24 cellular contexts compared by ENCODE assay signal in the genomic region with DNA sequence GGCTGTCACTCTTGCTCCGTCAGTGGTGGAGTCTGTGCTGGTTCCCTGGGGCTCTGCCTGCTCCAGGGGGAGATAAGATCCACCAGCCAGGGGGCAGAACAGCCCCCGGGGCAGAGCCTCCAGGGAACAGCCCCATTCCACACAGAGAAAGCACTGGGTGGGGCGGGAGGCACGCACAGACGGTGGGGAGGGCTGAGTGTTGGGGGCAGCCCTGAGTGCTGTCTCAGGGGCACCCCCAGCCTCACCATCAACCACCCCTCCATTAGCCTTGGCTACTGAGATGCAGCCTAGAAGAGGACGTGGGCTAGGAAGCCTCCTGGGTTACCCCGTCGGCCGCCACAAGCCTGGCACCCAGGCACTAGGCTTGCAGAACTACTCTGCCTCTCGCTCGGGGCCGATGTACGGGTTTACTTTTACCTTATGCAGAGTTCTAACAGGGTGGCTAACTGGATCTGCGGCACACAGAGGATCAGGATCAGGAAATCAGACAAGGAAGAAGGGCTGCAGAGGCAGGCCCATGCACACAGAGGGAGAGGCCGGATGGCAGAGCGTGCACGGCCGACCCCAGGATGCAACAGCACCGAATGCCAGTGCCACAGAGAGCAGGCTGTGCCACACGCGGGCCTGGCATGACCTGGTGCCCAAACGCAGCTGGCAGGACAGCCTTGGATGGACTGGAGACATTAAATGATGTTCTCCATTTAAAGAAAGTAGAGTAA.
A peak's percentile ranks its signal among the peaks of the same experiment; 100 is the strongest.
DNase-seq lines count a peak whose midpoint lies in the region; ATAC-seq, FAIRE-seq and TF ChIP-seq lines count a peak whose summit lies in the region.
"Had no signal": no experiment of that assay in that cellular context is flagged by ENCODE, and none has a peak within 500 bp of the region (broad histone marks: within the 10 kb centered on the region; RNA-seq: fewer than 3 reads in every experiment).

No MANE protein-coding gene starts in this region.

- H3K4me1 Mint-ChIP-seq in Calu3 (ENCODE audit: low read depth, unreplicated experiment), result no peaks in the 10 kb centered on the region

- TF ChIP-seq EP300 in HepG2 (IDR thresholded peaks at IDR 0.05; ENCODE audit: low read depth in 2 of 2, low read length in 2 of 2), result no peak
- TF ChIP-seq EP300 in HepG2 (CRISPR knock-in tag; IDR thresholded peaks at IDR 0.05; ENCODE audit: borderline replicate concordance), result no peak

- no peaks in the 10 kb centered on the region for H3K79me2 ChIP-seq in HepG2 (ENCODE audit: insufficient read depth, low read length)

- H3K36me3 Mint-ChIP-seq in Calu3 (ENCODE audit: insufficient read depth, unreplicated experiment), result no peaks in the 10 kb centered on the region

- peak in 2 of 3 donors; percentile 4 to 31 for DNase-seq in right lobe of liver
- DNase-seq in HepG2 (ENCODE audit: low spot score), result no peak
- DNase-seq in lower lobe of right lung, result peak; percentile 34
- peak; percentile 58 for DNase-seq in upper lobe of right lung
- no peak for DNase-seq in Calu3
- no peak for DNase-seq in adrenal gland
- DNase-seq: CD4-positive, alpha-beta T cell; COR-L47; DND-41; GM23248; IMR-90; NCI-H1092 treated with DMSO at 0.1 percent for 48 hours; NCI-H1436 treated with DMSO at 0.1 percent for 48 hours; NCI-H2029 treated with DMSO at 0.1 percent for 48 hours; NCI-H2171; NCI-H345; NCI-H524 treated with DMSO at 0.1 percent for 48 hours; NCI-H82 had no signal

- no peak for TF ChIP-seq CTCF in right lobe of liver (IDR thresholded peaks at IDR 0.05)
- no peak for TF ChIP-seq CTCF in HepG2 (CRISPR knock-in tag; IDR thresholded peaks at IDR 0.05)
- TF ChIP-seq CTCF in HEK293 (tag by site-specific recombination; IDR thresholded peaks at IDR 0.05), result no peak
- TF ChIP-seq CTCF in lower lobe of right lung (IDR thresholded peaks at IDR 0.05), result no peak
- TF ChIP-seq CTCF in upper lobe of right lung (IDR thresholded peaks at IDR 0.05), result no peak
- TF ChIP-seq CTCF in Calu3 (IDR thresholded peaks at IDR 0.05; ENCODE audit: unreplicated experiment), result no peak
- TF ChIP-seq CTCF in adrenal gland (IDR thresholded peaks at IDR 0.05), result no peak

- BruUV-seq in HepG2 (replicated peaks; lab: Mats Ljungman, UMichigan) (no TSS peak), Calu3 (replicated peaks; lab: Mats Ljungman, UMichigan) (no TSS peak)

- 0 out of 2 replicates have a peak, but pooled peaks cover 12% of the 10 kb centered on the region for H4K20me1 ChIP-seq in HepG2 (ENCODE audit: insufficient read depth, low read length)
- H4K20me1 ChIP-seq: BLaER1 had no signal

- H3K36me3 ChIP-seq in right lobe of liver, result no peaks in the 10 kb centered on the region
- H3K36me3 ChIP-seq in HepG2 (replicated peaks in 1 of 2; ENCODE audit: control insufficient read depth in 1 of 2, insufficient read depth in 2 of 2, low read length in 2 of 2), result no peaks in the 10 kb centered on the region
- H3K36me3 ChIP-seq in HEK293 (ENCODE audit: control insufficient read depth in 2 of 2, insufficient read depth in 1 of 2, low read length in 2 of 2), result no peaks in the 10 kb centered on the region
- H3K36me3 ChIP-seq in lower lobe of right lung, result no peaks in the 10 kb centered on the region
- no peaks in the 10 kb centered on the region for H3K36me3 ChIP-seq in upper lobe of right lung
- H3K36me3 ChIP-seq in adrenal gland (replicated peaks in 1 of 2), result no peaks in the 10 kb centered on the region
- H3K36me3 ChIP-seq: BLaER1 had no signal

- 84% methylated on average over 11 of the region's 22 CpGs for WGBS in right lobe of liver (ENCODE audit: insufficient coverage, low coverage, low lambda C conversion rate, missing lambda C conversion rate)
- WGBS in HepG2 (ENCODE audit: low lambda C conversion rate), result 97% methylated on average over 14 of the region's 22 CpGs
- WGBS in adrenal gland, 4 donors, result 85 to 93% (median 91%) methylated on average over 13 to 22 of the region's 22 CpGs

- no peak for TF ChIP-seq RAD21 in HepG2 (CRISPR knock-in tag; IDR thresholded peaks at IDR 0.05)

- TF ChIP-seq POLR2A in right lobe of liver (IDR thresholded peaks at IDR 0.05) (no peak), HepG2 (IDR thresholded peaks at IDR 0.05; ENCODE audit: insufficient read depth in 1 of 2, low read depth in 2 of 2, low read length in 2 of 2) (no peak), adrenal gland (IDR thresholded peaks at IDR 0.05) (no peak)

- no peak for FAIRE-seq in HepG2 (lab: Jason Lieb, UNC)
- FAIRE-seq: HTR-8/SVneo had no signal

- H3K27me3 Mint-ChIP-seq in Calu3 (ENCODE audit: unreplicated experiment), result no peaks in the 10 kb centered on the region
- H3K27me3 Mint-ChIP-seq: CD4-positive, alpha-beta T cell had no signal

- H3K4me3 ChIP-seq in right lobe of liver (no peak overlapping the region), HepG2 (replicated peaks in 1 of 3; ENCODE audit: insufficient read depth in 1 of 3, low read depth in 2 of 3, low read length in 3 of 3) (no peak overlapping the region), HEK293 (ENCODE audit: low read depth, low read length) (no peak overlapping the region), lower lobe of right lung (no peak overlapping the region), upper lobe of right lung (no peak overlapping the region), adrenal gland (no peak overlapping the region)
- H3K4me3 ChIP-seq: BLaER1, GM23248 had no signal

- H3K27me3 ChIP-seq in right lobe of liver (no peaks in the 10 kb centered on the region), HepG2 (ENCODE audit: control insufficient read depth in 1 of 2, insufficient read depth in 2 of 2, low read length in 2 of 2) (no peaks in the 10 kb centered on the region), lower lobe of right lung (ENCODE audit: low read depth) (no peaks in the 10 kb centered on the region), upper lobe of right lung (no peaks in the 10 kb centered on the region), adrenal gland (no peaks in the 10 kb centered on the region)
- H3K27me3 ChIP-seq: BLaER1 had no signal

- CTCF ChIA-PET in HepG2 (lab: Yijun Ruan, JAX; ENCODE audit: low intra/inter-chr PET ratio, low total read pairs), result no interaction called here
- CTCF ChIA-PET in HEK293 (lab: Yijun Ruan, JAX), result no interaction called here
- CTCF ChIA-PET in Calu3 (lab: Charles Lee), result no interaction called here

- no peak overlapping the region for H3K9ac ChIP-seq in HepG2 (ENCODE audit: insufficient read depth, low read depth, low read length)
- H3K9ac ChIP-seq: BLaER1, GM23248, KMS-11 had no signal

- intact Hi-C loops in right lobe of liver (cut with DNase I), result no loop called here
- intact Hi-C loops in HepG2 (cut with micrococcal nuclease; ENCODE audit: unreplicated experiment), result no loop called here
- intact Hi-C loops in lower lobe of right lung (cut with DNase I), result no loop called here
- intact Hi-C loops in upper lobe of right lung (cut with DNase I), result no loop called here
- intact Hi-C loops in Calu3 (cut with micrococcal nuclease; ENCODE audit: unreplicated experiment), result no loop called here
- intact Hi-C loops in adrenal gland (cut with DNase I), result no loop called here

- H3K4me1 ChIP-seq in right lobe of liver, result no peaks in the 10 kb centered on the region
- H3K4me1 ChIP-seq in HepG2 (ENCODE audit: insufficient read depth, low read length), result no peaks in the 10 kb centered on the region
- H3K4me1 ChIP-seq in HEK293 (ENCODE audit: control insufficient read depth, insufficient read depth, low read length), result no peaks in the 10 kb centered on the region
- no peaks in the 10 kb centered on the region for H3K4me1 ChIP-seq in lower lobe of right lung
- H3K4me1 ChIP-seq in upper lobe of right lung, result no peaks in the 10 kb centered on the region
- no peaks in the 10 kb centered on the region for H3K4me1 ChIP-seq in adrenal gland (replicated peaks in 1 of 2)

- H3K9me3 ChIP-seq in right lobe of liver (no peaks in the 10 kb centered on the region), HepG2 (ENCODE audit: low read length) (no peaks in the 10 kb centered on the region), HEK293 (ENCODE audit: control insufficient read depth, insufficient read depth, low read depth, low read length) (no peaks in the 10 kb centered on the region), lower lobe of right lung (no peaks in the 10 kb centered on the region), upper lobe of right lung (no peaks in the 10 kb centered on the region), adrenal gland (replicated peaks in 1 of 3) (no peaks in the 10 kb centered on the region)

- H3K27ac Mint-ChIP-seq in Calu3 (ENCODE audit: unreplicated experiment), result no peak overlapping the region
- H3K27ac Mint-ChIP-seq: CD4-positive, alpha-beta T cell had no signal

- in situ Hi-C loops in HepG2 (cut with HindIII; ENCODE audit: extremely low pct_ligation_motif_present, low pct_unique_long_range_greater_than_20kb), result no loop called here

- H3K4me3 Mint-ChIP-seq in Calu3 (ENCODE audit: low read depth, unreplicated experiment), result no peak overlapping the region
- H3K4me3 Mint-ChIP-seq: CD4-positive, alpha-beta T cell had no signal

- POLR2A ChIA-PET in HepG2 (lab: Yijun Ruan, JAX) (no interaction called here), HEK293 (lab: Yijun Ruan, JAX) (no interaction called here)

- H3K4me2 ChIP-seq in HepG2 (ENCODE audit: low read depth, low read length), result no peak overlapping the region
- H3K4me2 ChIP-seq: BLaER1, KMS-11 had no signal

- H3K27ac ChIP-seq in right lobe of liver, result no peak overlapping the region
- no peak overlapping the region for H3K27ac ChIP-seq in HepG2 (ENCODE audit: extremely low read length, insufficient read depth, low read length)
- H3K27ac ChIP-seq in HEK293 (ENCODE audit: extremely low read depth, low read depth, low read length), result no peak overlapping the region
- H3K27ac ChIP-seq in lower lobe of right lung, result no peak overlapping the region
- no peak overlapping the region for H3K27ac ChIP-seq in upper lobe of right lung
- no peak overlapping the region for H3K27ac ChIP-seq in adrenal gland
- H3K27ac ChIP-seq: BLaER1, GM23248, KMS-11 had no signal

- H2AFZ ChIP-seq in HepG2 (ENCODE audit: low read length), result no peak overlapping the region
- H2AFZ ChIP-seq: GM23248 had no signal

- ATAC-seq in right lobe of liver (no peak), HepG2 (no peak), lower lobe of right lung (no peak), upper lobe of right lung (no peak)
- ATAC-seq: HCT116, Panc1 had no signal

- H3K9me3 Mint-ChIP-seq in Calu3 (ENCODE audit: low read depth, unreplicated experiment), result peaks cover 5% of the 10 kb centered on the region
- H3K9me3 Mint-ChIP-seq: CD4-positive, alpha-beta T cell had no signal

TF ChIP-seq in HepG2, 621 proteins besides CTCF, POLR2A, EP300 and RAD21 (continues in another document):
- no peak for TF ChIP-seq TMF1 (CRISPR knock-in tag; IDR thresholded peaks at IDR 0.05; ENCODE audit: low read depth)
- TF ChIP-seq FOXK1 (CRISPR knock-in tag; IDR thresholded peaks at IDR 0.05; ENCODE audit: borderline replicate concordance, low read depth), result no peak
- TF ChIP-seq ISL2 (CRISPR knock-in tag; IDR thresholded peaks at IDR 0.05), result no peak
- TF ChIP-seq SMARCE1 (IDR thresholded peaks at IDR 0.05; ENCODE audit: borderline replicate concordance), result no peak

TF ChIP-seq in HEK293, 187 proteins besides CTCF, POLR2A, EP300 and RAD21:
- TF ChIP-seq SP2 (tag by site-specific recombination; IDR thresholded peaks at IDR 0.05), result no peak
- TF ChIP-seq ZNF341 (tag by site-specific recombination; IDR thresholded peaks at IDR 0.05; ENCODE audit: low read depth), result peak; percentile 21; the same call in 1 of the 2 replicates

Comparison
In these comparisons a context has a peak if more than half of its experiments do, and no peak if none do; other contexts are left out.
1. DNase-seq: peak in right lobe of liver (2 of 3), lower lobe of right lung (single experiment) and upper lobe of right lung (single experiment); none in HepG2 (single experiment), Calu3 (single experiment) and adrenal gland (0 of 7).